Comparison of ENCODE assay signal across 9 cellular contexts in the genomic region with DNA sequence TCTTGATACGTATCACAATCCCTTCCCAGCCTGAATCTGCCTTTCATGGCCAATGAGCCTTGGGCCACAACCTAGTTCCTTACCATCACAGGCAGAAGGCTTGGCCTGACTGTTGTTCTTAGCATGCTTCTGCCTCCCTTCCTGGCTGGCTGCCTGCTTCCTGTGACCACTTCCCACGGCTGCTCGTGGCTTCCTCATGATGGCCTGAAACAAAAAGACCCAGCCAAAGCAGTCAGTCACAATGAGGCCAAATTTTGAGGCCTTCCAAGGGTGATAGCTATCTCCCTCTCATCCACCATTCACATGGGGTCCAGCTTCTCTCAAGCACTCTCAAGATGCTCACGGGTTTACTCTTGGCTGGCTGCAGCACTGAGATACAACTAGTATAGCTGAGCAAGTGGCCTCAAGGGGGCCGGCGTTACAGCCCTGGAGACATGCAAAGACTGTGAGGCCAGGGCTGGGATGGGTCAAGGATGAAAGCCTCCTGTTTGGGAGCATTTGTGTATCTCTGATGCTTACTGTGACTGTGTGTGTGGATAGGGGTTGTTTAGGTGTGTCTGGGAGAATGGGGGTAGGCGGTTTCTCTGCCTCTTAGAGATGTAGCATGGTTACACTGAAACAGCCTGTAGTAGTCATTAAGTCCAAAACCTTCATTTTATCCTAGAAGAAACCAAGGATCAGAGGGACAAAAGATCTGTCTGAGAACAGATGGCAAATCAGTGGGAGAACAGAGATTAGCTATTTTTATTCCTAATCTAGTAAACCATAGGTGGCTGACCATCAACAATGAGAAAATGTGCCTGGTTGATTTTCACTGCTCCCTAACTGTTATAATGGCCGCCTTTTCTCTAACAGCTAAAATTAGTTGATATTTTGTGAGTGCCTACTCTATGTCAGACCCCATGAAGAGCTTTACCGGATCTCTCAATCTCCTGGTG. TPM values are rescaled to one million over a fixed set of nuclear protein-coding genes. Genes with fewer than 3 reads are reported as not detected.
DNase-seq lines count a peak whose midpoint lies in the region; ATAC-seq and TF ChIP-seq lines count a peak whose summit lies in the region.
"Had no signal": no experiment of that assay in that cellular context is flagged by ENCODE, and none has a peak within 500 bp of the region (broad histone marks: within the 10 kb centered on the region; RNA-seq: fewer than 3 reads in every experiment).

No MANE protein-coding gene starts in this region.

- peaks cover 19% of the 10 kb centered on the region for H3K4me1 Mint-ChIP-seq in activated naive CD4-positive, alpha-beta T cell treated with anti-CD3 and anti-CD28 coated beads for 36 hours (ENCODE audit: low read depth)
- peaks cover 23% of the 10 kb centered on the region for H3K4me1 Mint-ChIP-seq in T-helper 2 cell treated with Interferon-gamma antibody and Interleukin-4, amounts not matched to agents 5 μg/mL and 100 μg/mL, for 36 hours (ENCODE audit: low read depth)
- H3K4me1 Mint-ChIP-seq in stimulated activated effector memory CD8-positive, alpha-beta T cell treated with anti-CD3 and anti-CD28 coated beads, Interleukin-12 subunit alpha, Interleukin-12 subunit beta, amount 100 ng/mL, for 72 hours: peaks cover 48% of the 10 kb centered on the region

- no peak overlapping the region for H3K4me3 Mint-ChIP-seq in activated naive CD4-positive, alpha-beta T cell treated with anti-CD3 and anti-CD28 coated beads for 36 hours
- H3K4me3 Mint-ChIP-seq in T-helper 2 cell treated with Interferon-gamma antibody and Interleukin-4, amounts not matched to agents 5 μg/mL and 100 μg/mL, for 36 hours: no peak overlapping the region
- no peak overlapping the region for H3K4me3 Mint-ChIP-seq in stimulated activated effector memory CD8-positive, alpha-beta T cell treated with anti-CD3 and anti-CD28 coated beads, Interleukin-12 subunit alpha, Interleukin-12 subunit beta, amount 100 ng/mL, for 72 hours

- no peaks in the 10 kb centered on the region for H3K9me3 ChIP-seq in heart left ventricle

- peaks cover 0 to 53% (median 42%) of the 10 kb centered on the region in 9 donors for H3K36me3 ChIP-seq in heart left ventricle

- intact Hi-C loops in activated naive CD4-positive, alpha-beta T cell treated with anti-CD3 and anti-CD28 coated beads for 36 hours (cut with micrococcal nuclease): no loop called here
- intact Hi-C loops in heart left ventricle (cut with DNase I): loop anchor here in 1 of 10 donors (5.0 kb wide), 1 partner anchor 32 kb away; no protein-coding TSS in a partner anchor

- no peaks in the 10 kb centered on the region for H3K27me3 ChIP-seq in heart left ventricle

- H3K4me3 ChIP-seq in heart left ventricle: no peak overlapping the region

- H3K9me3 Mint-ChIP-seq in activated naive CD4-positive, alpha-beta T cell treated with anti-CD3 and anti-CD28 coated beads for 36 hours: peaks cover 3% of the 10 kb centered on the region
- peaks cover 5% of the 10 kb centered on the region for H3K9me3 Mint-ChIP-seq in T-helper 2 cell treated with Interferon-gamma antibody and Interleukin-4, amounts not matched to agents 5 μg/mL and 100 μg/mL, for 36 hours
- no peaks in the 10 kb centered on the region for H3K9me3 Mint-ChIP-seq in stimulated activated effector memory CD8-positive, alpha-beta T cell treated with anti-CD3 and anti-CD28 coated beads, Interleukin-12 subunit alpha, Interleukin-12 subunit beta, amount 100 ng/mL, for 72 hours

- H3K4me1 ChIP-seq in heart left ventricle: peaks cover 0 to 20% (median 12%) of the 10 kb centered on the region in 12 donors

- H3K27me3 Mint-ChIP-seq in activated naive CD4-positive, alpha-beta T cell treated with anti-CD3 and anti-CD28 coated beads for 36 hours (ENCODE audit: low read depth): no peaks in the 10 kb centered on the region
- H3K27me3 Mint-ChIP-seq in T-helper 2 cell treated with Interferon-gamma antibody and Interleukin-4, amounts not matched to agents 5 μg/mL and 100 μg/mL, for 36 hours (ENCODE audit: low read depth): no peaks in the 10 kb centered on the region

- TF ChIP-seq CTCF in heart left ventricle (IDR thresholded peaks at IDR 0.05): no peak

- CTCF ChIA-PET in activated naive CD4-positive, alpha-beta T cell treated with anti-CD3 and anti-CD28 coated beads for 36 hours (lab: Charles Lee): interaction anchor here (1.5 kb wide), 1 partner anchor 158 kb away, joined by 5 read pairs; no protein-coding TSS in a partner anchor

- peaks cover 19% of the 10 kb centered on the region for H3K36me3 Mint-ChIP-seq in activated naive CD4-positive, alpha-beta T cell treated with anti-CD3 and anti-CD28 coated beads for 36 hours (ENCODE audit: low read depth)
- peaks cover 28% of the 10 kb centered on the region for H3K36me3 Mint-ChIP-seq in T-helper 2 cell treated with Interferon-gamma antibody and Interleukin-4, amounts not matched to agents 5 μg/mL and 100 μg/mL, for 36 hours (ENCODE audit: low read depth)
- peaks cover 40% of the 10 kb centered on the region for H3K36me3 Mint-ChIP-seq in stimulated activated effector memory CD8-positive, alpha-beta T cell treated with anti-CD3 and anti-CD28 coated beads, Interleukin-12 subunit alpha, Interleukin-12 subunit beta, amount 100 ng/mL, for 72 hours

- peak overlapping the region; percentile 13 for H3K27ac Mint-ChIP-seq in activated naive CD4-positive, alpha-beta T cell treated with anti-CD3 and anti-CD28 coated beads for 36 hours
- peak overlapping the region; percentile 56 for H3K27ac Mint-ChIP-seq in T-helper 2 cell treated with Interferon-gamma antibody and Interleukin-4, amounts not matched to agents 5 μg/mL and 100 μg/mL, for 36 hours
- H3K27ac Mint-ChIP-seq in stimulated activated effector memory CD8-positive, alpha-beta T cell treated with anti-CD3 and anti-CD28 coated beads, Interleukin-12 subunit alpha, Interleukin-12 subunit beta, amount 100 ng/mL, for 72 hours: peak overlapping the region; percentile 71

- peak overlapping the region in 7 of 12 donors; percentile 8 to 51 (median 25) for H3K27ac ChIP-seq in heart left ventricle

- peak in 3 of 4 donors; percentile 41 to 67 (median 60) for ATAC-seq in heart left ventricle
- no peak for ATAC-seq in stimulated activated effector memory CD8-positive, alpha-beta T cell treated with anti-CD3 and anti-CD28 coated beads, Interleukin-12 subunit alpha, Interleukin-12 subunit beta, amount 100 ng/mL, for 72 hours

- TF ChIP-seq POLR2A in heart left ventricle (IDR thresholded peaks at IDR 0.05): no peak

- WGBS in heart left ventricle, 4 donors: 65 to 76% (median 72%) methylated on average over 8 to 9 of the region's 9 CpGs

- no peak for DNase-seq in activated naive CD4-positive, alpha-beta T cell treated with anti-CD3 and anti-CD28 coated beads for 36 hours
- DNase-seq in activated naive CD4-positive, alpha-beta T cell treated with Interleukin-2 at 50 U/mL for 16 hours: no peak
- DNase-seq in T-helper 2 cell treated with Interferon-gamma antibody and Interleukin-4, amounts not matched to agents 5 μg/mL and 100 μg/mL, for 36 hours (ENCODE audit: low spot score): no peak
- DNase-seq in heart left ventricle (peak in 4 of 5 donors; percentile 46 to 70 (median 62)), iPS-NIHi7 (ENCODE audit: extremely low spot score) (no peak), DMS79 (lab: John Stamatoyannopoulos, UW) (no peak), NCI-H1105 treated with DMSO at 0.1 percent for 48 hours (lab: John Stamatoyannopoulos, UW) (no peak)
- no peak for DNase-seq in stimulated activated effector memory CD8-positive, alpha-beta T cell treated with anti-CD3 and anti-CD28 coated beads, Interleukin-12 subunit alpha, Interleukin-12 subunit beta, amount 100 ng/mL, for 72 hours (ENCODE audit: low spot score in 2 of 2)
- DNase-seq: NCI-H774 had no signal

RNA-seq across cellular contexts. Expression of gene TOE1, which starts 5.4 kb away (rescaled TPM):
- total RNA-seq in activated naive CD4-positive, alpha-beta T cell treated with anti-CD3 and anti-CD28 coated beads for 36 hours: 10 to 100 TPM; 23.0 to 23.8 TPM
- 1 to 10 TPM; 2.7 to 7.9 (median 3.7) TPM for total RNA-seq in heart left ventricle
- polyA plus RNA-seq in heart left ventricle: 1 to 10 TPM; 2.2 to 5.4 TPM

RNA-seq across cellular contexts. Expression of gene MUTYH, which starts 5.7 kb away (rescaled TPM):
- total RNA-seq in activated naive CD4-positive, alpha-beta T cell treated with anti-CD3 and anti-CD28 coated beads for 36 hours: 10 to 100 TPM; 42.0 to 45.0 TPM
- 10 to 100 TPM in 2 of 9 donors, 1 to 10 TPM in 7; 4.4 to 11.9 (median 7.1) TPM for total RNA-seq in heart left ventricle
- 1 to 10 TPM; 7.0 TPM for polyA plus RNA-seq in heart left ventricle

RNA-seq across cellular contexts. Expression of gene HPDL, which starts 7.9 kb away (rescaled TPM):
- 10 to 100 TPM; 10.7 to 11.1 TPM for total RNA-seq in activated naive CD4-positive, alpha-beta T cell treated with anti-CD3 and anti-CD28 coated beads for 36 hours
- total RNA-seq in heart left ventricle: under 1 TPM in 5 of 9 donors, not detected in 4; 0.15 to 0.43 (median 0.32) TPM
- under 1 TPM; 0.15 to 0.46 TPM for polyA plus RNA-seq in heart left ventricle

Comparison
In these comparisons a context has a peak if more than half of its experiments do, and no peak if none do; other contexts are left out.
1. DNase-seq: peak in heart left ventricle (4 of 5); none in activated naive CD4-positive, alpha-beta T cell treated with anti-CD3 and anti-CD28 coated beads for 36 hours (single experiment), activated naive CD4-positive, alpha-beta T cell treated with Interleukin-2 at 50 U/mL for 16 hours (single experiment), T-helper 2 cell treated with Interferon-gamma antibody and Interleukin-4, amounts not matched to agents 5 μg/mL and 100 μg/mL, for 36 hours (single experiment), stimulated activated effector memory CD8-positive, alpha-beta T cell treated with anti-CD3 and anti-CD28 coated beads, Interleukin-12 subunit alpha, Interleukin-12 subunit beta, amount 100 ng/mL, for 72 hours (0 of 2), iPS-NIHi7 (single experiment), DMS79 (single experiment) and NCI-H1105 treated with DMSO at 0.1 percent for 48 hours (single experiment).
2. H3K27ac Mint-ChIP-seq: peak in every context shown above with its lines; median percentile 71 in stimulated activated effector memory CD8-positive, alpha-beta T cell treated with anti-CD3 and anti-CD28 coated beads, Interleukin-12 subunit alpha, Interleukin-12 subunit beta, amount 100 ng/mL, for 72 hours; 56 in T-helper 2 cell treated with Interferon-gamma antibody and Interleukin-4, amounts not matched to agents 5 μg/mL and 100 μg/mL, for 36 hours; 13 in activated naive CD4-positive, alpha-beta T cell treated with anti-CD3 and anti-CD28 coated beads for 36 hours.
3. RNA of gene HPDL, which starts 7.9 kb away (total RNA-seq): 10.7 to 11.1 TPM in activated naive CD4-positive, alpha-beta T cell treated with anti-CD3 and anti-CD28 coated beads for 36 hours; 0.15 to 0.43 TPM in heart left ventricle; every median in the first group is over 4 times any median in the second.